7 cellular contexts compared by ENCODE assay signal in genomic region chr17:39679521-39680192, GRCh38. TPM values are rescaled to one million over a fixed set of nuclear protein-coding genes. Genes with fewer than 3 reads are reported as not detected.
DNase-seq lines count a peak whose midpoint lies in the region; ATAC-seq and TF ChIP-seq lines count a peak whose summit lies in the region.

No MANE protein-coding gene starts in this region.

- intact Hi-C loops in heart left ventricle (cut with DNase I) = loop anchor here in 1 of 10 donors (10.0 kb wide), 1 partner anchor 55 kb away; the partner anchor contains the start of gene PPP1R1B
- intact Hi-C loops in uterus (cut with DNase I; ENCODE audit: low total_unique reads) = loop anchor here (10.0 kb wide), 1 partner anchor 45 kb away; the partner anchor contains the start of gene STARD3

- ATAC-seq in heart left ventricle = peak; percentile 43 to 58 (median 50)

- H3K36me3 ChIP-seq in Loucy (ENCODE audit: insufficient read depth, low read length) (no peaks in the 10 kb centered on the region), heart left ventricle (peaks cover 0 to 41% (median 16%) of the 10 kb centered on the region in 9 donors), uterus (no peaks in the 10 kb centered on the region)

- peak overlapping the region; percentile 64 for H3K4me2 ChIP-seq in Loucy (ENCODE audit: low read depth, low read length, poor library complexity, severe bottlenecking)

- H3K9me3 ChIP-seq in Loucy (ENCODE audit: insufficient read depth, low read depth, low read length) = no peaks in the 10 kb centered on the region
- H3K9me3 ChIP-seq in heart left ventricle = no peaks in the 10 kb centered on the region
- no peaks in the 10 kb centered on the region for H3K9me3 ChIP-seq in uterus

- H3K4me1 ChIP-seq in Loucy (ENCODE audit: insufficient read depth, low read length, poor library complexity, severe bottlenecking) (peaks cover 22% of the 10 kb centered on the region), heart left ventricle (peaks cover 0 to 58% (median 48%) of the 10 kb centered on the region in 12 donors), uterus (no peaks in the 10 kb centered on the region)

- TF ChIP-seq CTCF in Loucy (conservative IDR thresholded peaks at IDR 0.05; ENCODE audit: low read length) = no peak
- TF ChIP-seq CTCF in heart left ventricle (IDR thresholded peaks at IDR 0.05) = no peak
- no peak for TF ChIP-seq CTCF in uterus (IDR thresholded peaks at IDR 0.05)

- H3K27ac ChIP-seq in heart left ventricle = peak overlapping the region; percentile 75 to 93 (median 90)
- no peak overlapping the region for H3K27ac ChIP-seq in uterus

- H3F3A ChIP-seq in Loucy (ENCODE audit: low read depth) = no peaks in the 10 kb centered on the region

- TF ChIP-seq POLR2A in heart left ventricle (IDR thresholded peaks at IDR 0.05) = no peak
- TF ChIP-seq POLR2A in uterus (IDR thresholded peaks at IDR 0.05) = no peak

- H3K9ac ChIP-seq in Loucy (ENCODE audit: low read depth, low read length, poor library complexity, severe bottlenecking) = peak overlapping the region; percentile 72

- H2AFZ ChIP-seq in Loucy (ENCODE audit: low read length) = peak overlapping the region; percentile 73

- H3K9me2 ChIP-seq in Loucy (replicated peaks; ENCODE audit: low read depth, low read length) = no peaks in the 10 kb centered on the region

- H3K79me2 ChIP-seq in Loucy (ENCODE audit: insufficient read depth, low read length) = no peaks in the 10 kb centered on the region

- H3K27me3 ChIP-seq in Loucy (ENCODE audit: insufficient read depth, low read length, poor library complexity, severe bottlenecking) (no peaks in the 10 kb centered on the region), heart left ventricle (no peaks in the 10 kb centered on the region), uterus (no peaks in the 10 kb centered on the region)

- H4K20me1 ChIP-seq in Loucy (ENCODE audit: insufficient read depth, low read length, poor library complexity, severe bottlenecking) = no peaks in the 10 kb centered on the region

- 42 to 58% (median 48%) methylated on average over 12 of the region's 12 CpGs for WGBS in heart left ventricle, 4 donors

- H3K4me3 ChIP-seq in Loucy (ENCODE audit: low read length, poor library complexity, severe bottlenecking) = peak overlapping the region; percentile 48
- no peak overlapping the region for H3K4me3 ChIP-seq in heart left ventricle
- H3K4me3 ChIP-seq in uterus = no peak overlapping the region

- DNase-seq in activated T-cell treated with anti-CD3 and anti-CD28 coated beads, Interleukin-2, amount 50 U/mL, for 1 hour = peak; percentile 46
- peak in 4 of 5 donors; percentile 52 to 76 (median 68) for DNase-seq in heart left ventricle
- peak; percentile 19 for DNase-seq in stimulated activated naive CD4-positive, alpha-beta T cell treated with Interleukin-2 at 50 U/mL for 16 hours (lab: John Stamatoyannopoulos, UW)
- no peak for DNase-seq in uterus
- no peak for DNase-seq in NCI-H1930 (lab: John Stamatoyannopoulos, UW)
- no peak for DNase-seq in SIG-M5 treated with dmso at 0.1 percent for 504 hours (lab: John Stamatoyannopoulos, UW; ENCODE audit: unreplicated experiment)

RNA-seq across cellular contexts. Expression of gene PGAP3, which starts 8.2 kb away (rescaled TPM):
- 10 to 100 TPM in 7 of 9 donors, 1 to 10 TPM in 2; 8.0 to 18.8 (median 13.1) TPM for total RNA-seq in heart left ventricle
- 10 to 100 TPM; 13.3 to 13.8 TPM for polyA plus RNA-seq in heart left ventricle
- 10 to 100 TPM in 3 of 4 donors, 1 to 10 TPM in 1; 4.6 to 24.8 (median 19.5) TPM for total RNA-seq in uterus

RNA-seq across cellular contexts. Expression of gene PNMT, which starts 11.4 kb away (rescaled TPM):
- total RNA-seq in heart left ventricle (1 to 10 TPM; 2.4 to 7.9 (median 6.0) TPM), uterus (1 to 10 TPM in 3 of 4 donors, not detected in 1; 3.8 to 5.0 (median 4.7) TPM)
- 10 to 100 TPM; 13.0 to 15.6 TPM for polyA plus RNA-seq in heart left ventricle

RNA-seq across cellular contexts. Expression of gene TCAP, which starts 14.5 kb away (rescaled TPM):
- 1,000 to 10,000 TPM; 2,428 to 9,343 (median 4,137) TPM for total RNA-seq in heart left ventricle
- polyA plus RNA-seq in heart left ventricle = 1,000 to 10,000 TPM; 2,028 to 5,784 TPM
- total RNA-seq in uterus = 1 to 10 TPM in 1 of 4 donors, under 1 TPM in 1, not detected in 2; 0.28 to 2.2 TPM

RNA-seq across cellular contexts. Expression of gene ERBB2, which starts 20.2 kb away (rescaled TPM):
- total RNA-seq in heart left ventricle (10 to 100 TPM; 51.4 to 95.1 (median 79.3) TPM), uterus (10 to 100 TPM; 11.8 to 98.8 (median 44.6) TPM)
- polyA plus RNA-seq in heart left ventricle = 10 to 100 TPM; 29.7 to 77.4 TPM

RNA-seq across cellular contexts. Expression of gene STARD3, which starts 42.7 kb away (rescaled TPM):
- total RNA-seq in heart left ventricle = 10 to 100 TPM; 14.1 to 36.5 (median 19.3) TPM
- polyA plus RNA-seq in heart left ventricle = 10 to 100 TPM; 24.2 to 57.2 TPM
- total RNA-seq in uterus = 10 to 100 TPM; 21.0 to 62.3 (median 26.0) TPM

Comparison
In these comparisons a context has a peak if more than half of its experiments do, and no peak if none do; other contexts are left out.
1. DNase-seq: peak in activated T-cell treated with anti-CD3 and anti-CD28 coated beads, Interleukin-2, amount 50 U/mL, for 1 hour (single experiment), heart left ventricle (4 of 5) and stimulated activated naive CD4-positive, alpha-beta T cell treated with Interleukin-2 at 50 U/mL for 16 hours (single experiment); none in uterus (0 of 2), NCI-H1930 (0 of 2) and SIG-M5 treated with dmso at 0.1 percent for 504 hours (single experiment).
2. H3K27ac ChIP-seq: peak in heart left ventricle (12 of 12); none in uterus (0 of 2).
3. RNA of gene TCAP, which starts 14.5 kb away (total RNA-seq): 2,428 to 9,343 TPM in heart left ventricle; 0.28 to 2.2 TPM in uterus; every median in the first group is over 100 times any median in the second.